In genomic region chr11:126211236-126212088, GRCh38 we compare ENCODE assay signal across 1 cellular context.
TF ChIP-seq lines count a peak whose summit lies in the region.

FAM118B (plus strand) TSS chr11:126211782; CDS start chr11:126235002, 23,220 bp downstream.
RPUSD4 (minus strand) TSS chr11:126211650; CDS start chr11:126211638, 12 bp downstream.

TF ChIP-seq in HepG2, 621 proteins besides CTCF, POLR2A, EP300 and RAD21 (continued from another document and continues in another):
- TF ChIP-seq ZSCAN5A (CRISPR knock-in tag; IDR thresholded peaks at IDR 0.05; ENCODE audit: borderline replicate concordance) (peak; percentile 15; the same call in 1 of the 2 replicates), GMEB2 (CRISPR knock-in tag; IDR thresholded peaks at IDR 0.05; ENCODE audit: low read depth) (no peak), HNRNPL (IDR thresholded peaks at IDR 0.05; ENCODE audit: low read depth, low read length) (no peak), ZMAT3 (CRISPR knock-in tag; conservative IDR thresholded peaks at IDR 0.05) (no peak), FOXK1 (CRISPR knock-in tag; IDR thresholded peaks at IDR 0.05; ENCODE audit: borderline replicate concordance, low read depth) (peak; percentile 64; the same call in 1 of the 2 replicates), ZNF275 (CRISPR knock-in tag; IDR thresholded peaks at IDR 0.05; ENCODE audit: borderline replicate concordance) (no peak; the same call in 1 of the 2 replicates), ZNF775 (CRISPR knock-in tag; IDR thresholded peaks at IDR 0.05; ENCODE audit: borderline replicate concordance) (no peak), TBX2 (CRISPR knock-in tag; IDR thresholded peaks at IDR 0.05; ENCODE audit: borderline replicate concordance) (peak; percentile 64), FLYWCH1 (CRISPR knock-in tag; IDR thresholded peaks at IDR 0.05) (no peak), POGK (CRISPR knock-in tag; conservative IDR thresholded peaks at IDR 0.05) (peak; percentile 94), NFE2 (CRISPR knock-in tag; IDR thresholded peaks at IDR 0.05) (no peak), ZNF224 (CRISPR knock-in tag; IDR thresholded peaks at IDR 0.05) (no peak), POLR2AphosphoS2 (IDR thresholded peaks at IDR 0.05; ENCODE audit: low read depth, low read length) (no peak), NFIC (IDR thresholded peaks at IDR 0.05; ENCODE audit: low read length) (no peak), CBX2 (IDR thresholded peaks at IDR 0.05; ENCODE audit: low read depth, low read length) (no peak), CBX2 (CRISPR knock-in tag; IDR thresholded peaks at IDR 0.05; ENCODE audit: low read depth) (no peak), SRSF1 (optimal IDR thresholded peaks at IDR 0.05; ENCODE audit: low read depth, low read length) (peak; percentile 65), ZFP62 (CRISPR knock-in tag; IDR thresholded peaks at IDR 0.05) (no peak), ZNF362 (CRISPR knock-in tag; IDR thresholded peaks at IDR 0.05; ENCODE audit: borderline replicate concordance) (no peak), DNMT1 (CRISPR knock-in tag; IDR thresholded peaks at IDR 0.05) (no peak), REL (CRISPR knock-in tag; conservative IDR thresholded peaks at IDR 0.05) (no peak; the same call in 1 of the 2 replicates), MED13 (CRISPR knock-in tag; IDR thresholded peaks at IDR 0.05) (no peak), RBAK (CRISPR knock-in tag; IDR thresholded peaks at IDR 0.05) (no peak), ZNF496 (CRISPR knock-in tag; IDR thresholded peaks at IDR 0.05; ENCODE audit: insufficient replicate concordance) (no peak), ZNF607 (CRISPR knock-in tag; IDR thresholded peaks at IDR 0.05; ENCODE audit: borderline replicate concordance) (peak; percentile 71; the same call in 1 of the 2 replicates), SP2 (CRISPR knock-in tag; IDR thresholded peaks at IDR 0.05) (no peak; the same call in none of the 2 replicates), ZNF280B (CRISPR knock-in tag; IDR thresholded peaks at IDR 0.05; ENCODE audit: borderline replicate concordance) (no peak), ZBTB33 (CRISPR knock-in tag; IDR thresholded peaks at IDR 0.05) (no peak), ZNF557 (CRISPR knock-in tag; IDR thresholded peaks at IDR 0.05) (peak; percentile 71; the same call in 1 of the 2 replicates), ZNF282 (IDR thresholded peaks at IDR 0.05; ENCODE audit: partially characterized antibody) (no peak), ZNF644 (CRISPR knock-in tag; IDR thresholded peaks at IDR 0.05; ENCODE audit: low read depth) (no peak), ZBTB39 (CRISPR knock-in tag; IDR thresholded peaks at IDR 0.05) (peak; percentile 60; the same call in 1 of the 2 replicates), ZFP82 (CRISPR knock-in tag; IDR thresholded peaks at IDR 0.05; ENCODE audit: borderline replicate concordance) (no peak), ZNF367 (CRISPR knock-in tag; IDR thresholded peaks at IDR 0.05; ENCODE audit: borderline replicate concordance) (no peak), ZBTB10 (CRISPR knock-in tag; IDR thresholded peaks at IDR 0.05; ENCODE audit: borderline replicate concordance) (no peak), MXI1 (IDR thresholded peaks at IDR 0.05; ENCODE audit: borderline replicate concordance, low read depth, low read length) (peak; percentile 98), ZNF709 (CRISPR knock-in tag; IDR thresholded peaks at IDR 0.05) (no peak), PTBP1 (IDR thresholded peaks at IDR 0.05; ENCODE audit: low read depth, low read length, poor library complexity, severe bottlenecking) (no peak), NR2F6 (IDR thresholded peaks at IDR 0.05) (no peak), NR2F6 (CRISPR knock-in tag; IDR thresholded peaks at IDR 0.05) (no peak), PHF21A (CRISPR knock-in tag; IDR thresholded peaks at IDR 0.05) (peak; percentile 43; the same call in 1 of the 2 replicates), ZNF546 (CRISPR knock-in tag; conservative IDR thresholded peaks at IDR 0.05) (0 out of 2 replicates have a peak, but pooled peaks have one; percentile 72), CBX5 (CRISPR knock-in tag; IDR thresholded peaks at IDR 0.05; ENCODE audit: borderline replicate concordance) (no peak; the same call in 1 of the 2 replicates), FOXK2 (IDR thresholded peaks at IDR 0.05) (no peak; the same call in 1 of the 2 replicates), RXRB (CRISPR knock-in tag; IDR thresholded peaks at IDR 0.05; ENCODE audit: borderline replicate concordance) (peak; percentile 54), ESRRA (CRISPR knock-in tag; IDR thresholded peaks at IDR 0.05; ENCODE audit: low read depth) (0 out of 2 replicates have a peak, but pooled peaks have one; percentile 48), NFE2L1 (CRISPR knock-in tag; IDR thresholded peaks at IDR 0.05; ENCODE audit: borderline replicate concordance) (no peak), SMARCC2 (IDR thresholded peaks at IDR 0.05) (no peak), GTF2F1 (IDR thresholded peaks at IDR 0.05; ENCODE audit: low read length) (peak; percentile 66; the same call in 1 of the 2 replicates)
